ENCODE assay signal across 1 cellular context in genomic region chr14:91313154-91313850, GRCh38.
TF ChIP-seq lines count a peak whose summit lies in the region.

No MANE protein-coding gene starts in this region.

TF ChIP-seq in HepG2, 621 proteins besides CTCF, POLR2A, EP300 and RAD21 (continued from another document):
- TF ChIP-seq PRDM10 (CRISPR knock-in tag; IDR thresholded peaks at IDR 0.05; ENCODE audit: low read depth), result no peak
- TF ChIP-seq FUBP1 (CRISPR knock-in tag; IDR thresholded peaks at IDR 0.05; ENCODE audit: borderline replicate concordance), result no peak
- no peak for TF ChIP-seq ZNF580 (CRISPR knock-in tag; IDR thresholded peaks at IDR 0.05; ENCODE audit: borderline replicate concordance, low read depth)
- TF ChIP-seq REL (CRISPR knock-in tag; conservative IDR thresholded peaks at IDR 0.05), result no peak
- TF ChIP-seq EHMT2 (IDR thresholded peaks at IDR 0.05; ENCODE audit: borderline replicate concordance, low read depth, low read length), result no peak
- no peak for TF ChIP-seq ZSCAN12 (CRISPR knock-in tag; IDR thresholded peaks at IDR 0.05)
TF ChIP-seq in HepG2: peak in this region for 0.
